ENCODE assay signal across 8 cellular contexts in genomic region chr1:66350001-66350547, GRCh38.
A peak's percentile ranks its signal among the peaks of the same experiment; 100 is the strongest.
DNase-seq lines count a peak whose midpoint lies in the region; ATAC-seq lines count a peak whose summit lies in the region.

No MANE protein-coding gene starts in this region.

- H3K27me3 Mint-ChIP-seq in activated T-helper 1 cell treated with anti-CD3 and anti-CD28 coated beads, Interleukin-12 subunit alpha, Interleukin-12 subunit beta, Interleukin-2, Interleukin-4 antibody, amounts not matched to agents 30 ng/mL and 10 ng/mL and 1 ng/mL, durations not matched to agents 14 hours and 24 hours and 36 hours (ENCODE audit: insufficient read depth), result no peaks in the 10 kb centered on the region
- peaks cover 0 to 1% (median 0%) of the 10 kb centered on the region in 3 donors for H3K27me3 Mint-ChIP-seq in immature natural killer cell (ENCODE audit: low read depth in 3 of 3)
- H3K27me3 Mint-ChIP-seq in stimulated activated naive CD8-positive, alpha-beta T cell treated with anti-CD3 and anti-CD28 coated beads, Interleukin-15, amount 100 ng/mL, for 72 hours, result no peaks in the 10 kb centered on the region

- DNase-seq in ELR (ENCODE audit: low read depth) (peak; percentile 77), KBM-7 (peak; percentile 86), immature natural killer cell (peak; percentile 62 to 78 (median 76)), putamen (ENCODE audit: low spot score) (no peak), NCI-H2107 treated with DMSO at 0.1 percent for 48 hours (lab: John Stamatoyannopoulos, UW; ENCODE audit: unreplicated experiment) (no peak)
- DNase-seq in activated T-helper 1 cell treated with anti-CD3 and anti-CD28 coated beads, Interleukin-12 subunit alpha, Interleukin-12 subunit beta, Interleukin-2, Interleukin-4 antibody, amounts not matched to agents 30 ng/mL and 10 ng/mL and 1 ng/mL, durations not matched to agents 14 hours and 24 hours and 36 hours (ENCODE audit: low spot score), result no peak
- peak in 1 of 2 donors; percentile 66 for DNase-seq in stimulated activated naive CD8-positive, alpha-beta T cell treated with anti-CD3 and anti-CD28 coated beads, Interleukin-15, amount 100 ng/mL, for 72 hours

- H3K4me3 Mint-ChIP-seq in activated T-helper 1 cell treated with anti-CD3 and anti-CD28 coated beads, Interleukin-12 subunit alpha, Interleukin-12 subunit beta, Interleukin-2, Interleukin-4 antibody, amounts not matched to agents 30 ng/mL and 10 ng/mL and 1 ng/mL, durations not matched to agents 14 hours and 24 hours and 36 hours, result peak overlapping the region; percentile 75
- H3K4me3 Mint-ChIP-seq in immature natural killer cell, result peak overlapping the region; percentile 48 to 71 (median 57)
- peak overlapping the region; percentile 53 to 65 for H3K4me3 Mint-ChIP-seq in stimulated activated naive CD8-positive, alpha-beta T cell treated with anti-CD3 and anti-CD28 coated beads, Interleukin-15, amount 100 ng/mL, for 72 hours

- peak overlapping the region; percentile 81 for H3K27ac Mint-ChIP-seq in activated T-helper 1 cell treated with anti-CD3 and anti-CD28 coated beads, Interleukin-12 subunit alpha, Interleukin-12 subunit beta, Interleukin-2, Interleukin-4 antibody, amounts not matched to agents 30 ng/mL and 10 ng/mL and 1 ng/mL, durations not matched to agents 14 hours and 24 hours and 36 hours
- H3K27ac Mint-ChIP-seq in immature natural killer cell, result peak overlapping the region; percentile 68 to 95 (median 88)
- peak overlapping the region; percentile 95 to 96 for H3K27ac Mint-ChIP-seq in stimulated activated naive CD8-positive, alpha-beta T cell treated with anti-CD3 and anti-CD28 coated beads, Interleukin-15, amount 100 ng/mL, for 72 hours

- no peaks in the 10 kb centered on the region for H3K9me3 Mint-ChIP-seq in activated T-helper 1 cell treated with anti-CD3 and anti-CD28 coated beads, Interleukin-12 subunit alpha, Interleukin-12 subunit beta, Interleukin-2, Interleukin-4 antibody, amounts not matched to agents 30 ng/mL and 10 ng/mL and 1 ng/mL, durations not matched to agents 14 hours and 24 hours and 36 hours
- H3K9me3 Mint-ChIP-seq in immature natural killer cell, result no peaks in the 10 kb centered on the region
- H3K9me3 Mint-ChIP-seq in stimulated activated naive CD8-positive, alpha-beta T cell treated with anti-CD3 and anti-CD28 coated beads, Interleukin-15, amount 100 ng/mL, for 72 hours, result no peaks in the 10 kb centered on the region

- ATAC-seq in GM21723 (IDR thresholded peaks at IDR 0.05; ENCODE audit: unreplicated experiment), result peak; percentile 73
- ATAC-seq in stimulated activated naive CD8-positive, alpha-beta T cell treated with anti-CD3 and anti-CD28 coated beads, Interleukin-15, amount 100 ng/mL, for 72 hours, result peak; percentile 86

- H3K4me1 Mint-ChIP-seq in activated T-helper 1 cell treated with anti-CD3 and anti-CD28 coated beads, Interleukin-12 subunit alpha, Interleukin-12 subunit beta, Interleukin-2, Interleukin-4 antibody, amounts not matched to agents 30 ng/mL and 10 ng/mL and 1 ng/mL, durations not matched to agents 14 hours and 24 hours and 36 hours (ENCODE audit: low read depth), result peaks cover 90% of the 10 kb centered on the region
- H3K4me1 Mint-ChIP-seq in immature natural killer cell, result peaks cover 36 to 74% of the 10 kb centered on the region in 2 donors
- peaks cover 98% of the 10 kb centered on the region for H3K4me1 Mint-ChIP-seq in stimulated activated naive CD8-positive, alpha-beta T cell treated with anti-CD3 and anti-CD28 coated beads, Interleukin-15, amount 100 ng/mL, for 72 hours

- in situ Hi-C loops in KBM-7 (cut with MboI; ENCODE audit: low pct_unique_long_range_greater_than_20kb, low sequenced_read_pairs), result no loop called here

- peaks cover 20% of the 10 kb centered on the region for H3K36me3 Mint-ChIP-seq in activated T-helper 1 cell treated with anti-CD3 and anti-CD28 coated beads, Interleukin-12 subunit alpha, Interleukin-12 subunit beta, Interleukin-2, Interleukin-4 antibody, amounts not matched to agents 30 ng/mL and 10 ng/mL and 1 ng/mL, durations not matched to agents 14 hours and 24 hours and 36 hours (ENCODE audit: low read depth)
- peaks cover 0 to 11% (median 3%) of the 10 kb centered on the region in 3 donors for H3K36me3 Mint-ChIP-seq in immature natural killer cell

- intact Hi-C loops in activated T-helper 1 cell treated with anti-CD3 and anti-CD28 coated beads, Interleukin-12 subunit alpha, Interleukin-12 subunit beta, Interleukin-2, Interleukin-4 antibody, amounts not matched to agents 30 ng/mL and 10 ng/mL and 1 ng/mL, durations not matched to agents 14 hours and 24 hours and 36 hours (cut with micrococcal nuclease), result loop anchor here (1.0 to 5.0 kb wide), 7 partner anchors 10 to 376 kb away; no protein-coding TSS in a partner anchor

Comparison
In these comparisons a context has a peak if more than half of its experiments do, and no peak if none do; other contexts are left out.
1. DNase-seq: peak in ELR (single experiment), KBM-7 (single experiment) and immature natural killer cell (3 of 3); none in activated T-helper 1 cell treated with anti-CD3 and anti-CD28 coated beads, Interleukin-12 subunit alpha, Interleukin-12 subunit beta, Interleukin-2, Interleukin-4 antibody, amounts not matched to agents 30 ng/mL and 10 ng/mL and 1 ng/mL, durations not matched to agents 14 hours and 24 hours and 36 hours (single experiment), putamen (single experiment) and NCI-H2107 treated with DMSO at 0.1 percent for 48 hours (single experiment).
2. Peak in every context shown above with its lines, with median percentiles within 50 percentile points of each other: H3K27ac Mint-ChIP-seq and H3K4me3 Mint-ChIP-seq.